14 cellular contexts compared by ENCODE assay signal in the genomic region with DNA sequence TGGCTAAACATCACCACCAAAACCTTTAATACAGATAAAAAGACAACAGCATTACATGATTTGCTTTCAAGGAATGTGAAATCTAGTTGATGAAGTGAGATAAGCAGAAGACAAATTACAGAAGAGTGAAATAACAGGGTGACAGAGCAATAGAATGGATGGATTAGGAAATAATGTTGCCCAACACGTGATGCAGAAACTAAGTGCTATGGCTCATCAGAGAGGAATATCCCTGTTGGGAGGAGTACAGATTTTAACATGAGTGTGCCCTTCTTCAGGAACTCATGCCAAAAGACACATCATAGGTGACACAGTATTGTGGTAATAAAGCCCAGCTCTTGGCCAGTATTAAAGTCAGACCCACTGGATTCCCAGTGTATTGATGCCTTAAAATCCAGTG.
DNase-seq lines count a peak whose midpoint lies in the region; TF ChIP-seq lines count a peak whose summit lies in the region.
"Had no signal": no experiment of that assay in that cellular context is flagged by ENCODE, and none has a peak within 500 bp of the region (broad histone marks: within the 10 kb centered on the region; RNA-seq: fewer than 3 reads in every experiment).

No MANE protein-coding gene starts in this region.

- peak overlapping the region; percentile 56 to 98; a peak in 3 of 4 replicates for H3K27ac ChIP-seq in SK-N-SH (ENCODE audit: low read depth in 2 of 2, low read length in 1 of 2)
- H3K27ac ChIP-seq: right atrium auricular region, vagina had no signal

- peak overlapping the region; percentile 35; the same call in 1 of the 2 replicates for H3K4me2 ChIP-seq in SK-N-SH

- POLR2A ChIA-PET in SK-N-SH (lab: Yijun Ruan, JAX), result no interaction called here

- peak overlapping the region; percentile 63; the same call in 1 of the 2 replicates for H3K9ac ChIP-seq in SK-N-SH

- no peaks in the 10 kb centered on the region for H3K79me2 ChIP-seq in SK-N-SH (ENCODE audit: insufficient read depth)

- peak in 1 of 2 experiments; percentile 100; a peak in 2 of 4 replicates for TF ChIP-seq EP300 in SK-N-SH (IDR thresholded peaks at IDR 0.05; ENCODE audit: borderline replicate concordance in 1 of 2, low read depth in 1 of 2, low read length in 1 of 2)

- DNase-seq in GOT3 (lab: John Stamatoyannopoulos, UW), result peak; percentile 3
- no peak for DNase-seq in SK-N-SH
- DNase-seq in fibroblast of villous mesenchyme (ENCODE audit: low read depth), result peak; percentile 3
- DNase-seq in HK-2 (ENCODE audit: unreplicated experiment), result no peak
- no peak for DNase-seq in activated naive CD4-positive, alpha-beta T cell (lab: John Stamatoyannopoulos, UW)
- no peak for DNase-seq in dermis blood vessel endothelial cell
- DNase-seq in NCI-H2107 (lab: John Stamatoyannopoulos, UW), result no peak
- DNase-seq: activated CD8-positive, alpha-beta memory T cell treated with anti-CD3 and anti-CD28 coated beads, Interleukin-2, amount 50 U/mL, for 48 hours; NCI-H1092 treated with DMSO at 0.1 percent for 48 hours; NCI-H345; stimulated activated CD4-positive, alpha-beta T cell treated with anti-CD3 and anti-CD28 coated beads, Interleukin-4, amount 100 ng/mL, for 24 hours; T-cell had no signal

- H4K20me1 ChIP-seq in SK-N-SH (ENCODE audit: insufficient read depth), result no peaks in the 10 kb centered on the region

- no peaks in the 10 kb centered on the region for H3K27me3 ChIP-seq in SK-N-SH (ENCODE audit: insufficient read depth)
- H3K27me3 ChIP-seq: right atrium auricular region, vagina had no signal

- WGBS in SK-N-SH (ENCODE audit: low lambda C conversion rate), result 11% methylated on average over 1 of the region's 1 CpG

- H3F3A ChIP-seq in SK-N-SH (replicated peaks; ENCODE audit: insufficient read depth), result peaks cover 24% of the 10 kb centered on the region

- no peaks in the 10 kb centered on the region for H3K36me3 ChIP-seq in SK-N-SH (replicated peaks in 1 of 2; ENCODE audit: control insufficient read depth in 1 of 2, insufficient read depth in 2 of 2, low read length in 1 of 2)
- H3K36me3 ChIP-seq: right atrium auricular region, vagina had no signal

- H2AFZ ChIP-seq in SK-N-SH (ENCODE audit: low read depth), result no peak overlapping the region

- no peak for TF ChIP-seq RAD21 in SK-N-SH (IDR thresholded peaks at IDR 0.05; ENCODE audit: low read length)

- CTCF ChIA-PET in SK-N-SH (lab: Yijun Ruan, JAX), result interaction anchor here (3.3 kb wide), 1 partner anchor 28 kb away, joined by 14 read pairs; no protein-coding TSS in a partner anchor

- peaks cover 0 to 4% of the 10 kb centered on the region in 2 experiments; a peak in 2 of 4 replicates for H3K4me1 ChIP-seq in SK-N-SH (ENCODE audit: control insufficient read depth in 1 of 2, insufficient read depth in 2 of 2, low read depth in 1 of 2, low read length in 1 of 2)
- H3K4me1 ChIP-seq: right atrium auricular region, vagina had no signal

- H3K9me2 ChIP-seq in SK-N-SH, result no peaks in the 10 kb centered on the region

- TF ChIP-seq CTCF in SK-N-SH (IDR thresholded peaks at IDR 0.05) (no peak), fibroblast of villous mesenchyme (IDR thresholded peaks at IDR 0.05; ENCODE audit: insufficient read depth, low read depth, low read length) (no peak)

- H3K9me3 ChIP-seq in SK-N-SH, result no peaks in the 10 kb centered on the region
- H3K9me3 ChIP-seq: right atrium auricular region, vagina had no signal

- no peak overlapping the region; a peak in 1 of 4 replicates for H3K4me3 ChIP-seq in SK-N-SH (ENCODE audit: low read depth in 2 of 2, low read length in 1 of 2)
- no peak overlapping the region for H3K4me3 ChIP-seq in fibroblast of villous mesenchyme (ENCODE audit: low read depth, low read length)
- H3K4me3 ChIP-seq: right atrium auricular region, vagina had no signal

TF ChIP-seq in SK-N-SH, 30 proteins besides CTCF, POLR2A, EP300 and RAD21:
- TF ChIP-seq RXRA (IDR thresholded peaks at IDR 0.05; ENCODE audit: borderline replicate concordance, low read depth) (peak; percentile 88; the same call in 1 of the 2 replicates), CHD2 (IDR thresholded peaks at IDR 0.05; ENCODE audit: low read length, partially characterized antibody) (no peak), RFX5 (IDR thresholded peaks at IDR 0.05; ENCODE audit: low read length) (no peak), JUND (IDR thresholded peaks at IDR 0.05) (peak; percentile 98), POLR2AphosphoS5 (IDR thresholded peaks at IDR 0.05; ENCODE audit: low read depth, low read length) (peak; percentile 73; the same call in 1 of the 2 replicates), TEAD4 (IDR thresholded peaks at IDR 0.05; ENCODE audit: borderline replicate concordance, insufficient read depth) (peak; percentile 99), TCF12 (IDR thresholded peaks at IDR 0.05) (peak; percentile 98), FOSL2 (IDR thresholded peaks at IDR 0.05; ENCODE audit: borderline replicate concordance, low read depth) (peak; percentile 86), GABPA (IDR thresholded peaks at IDR 0.05; ENCODE audit: low read depth) (no peak; the same call in 1 of the 2 replicates), MEF2A (IDR thresholded peaks at IDR 0.05; ENCODE audit: borderline replicate concordance, low read depth) (no peak; the same call in 1 of the 2 replicates), NFIC (IDR thresholded peaks at IDR 0.05; ENCODE audit: borderline replicate concordance) (peak; percentile 95), FOXM1 (IDR thresholded peaks at IDR 0.05; ENCODE audit: low read depth) (peak; percentile 92; the same call in 1 of the 2 replicates)
- TF ChIP-seq, protein P1, sequence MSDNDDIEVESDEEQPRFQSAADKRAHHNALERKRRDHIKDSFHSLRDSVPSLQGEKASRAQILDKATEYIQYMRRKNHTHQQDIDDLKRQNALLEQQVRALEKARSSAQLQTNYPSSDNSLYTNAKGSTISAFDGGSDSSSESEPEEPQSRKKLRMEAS (IDR thresholded peaks at IDR 0.05; ENCODE audit: low read depth), result peak; percentile 59
- TF ChIP-seq, protein P2, sequence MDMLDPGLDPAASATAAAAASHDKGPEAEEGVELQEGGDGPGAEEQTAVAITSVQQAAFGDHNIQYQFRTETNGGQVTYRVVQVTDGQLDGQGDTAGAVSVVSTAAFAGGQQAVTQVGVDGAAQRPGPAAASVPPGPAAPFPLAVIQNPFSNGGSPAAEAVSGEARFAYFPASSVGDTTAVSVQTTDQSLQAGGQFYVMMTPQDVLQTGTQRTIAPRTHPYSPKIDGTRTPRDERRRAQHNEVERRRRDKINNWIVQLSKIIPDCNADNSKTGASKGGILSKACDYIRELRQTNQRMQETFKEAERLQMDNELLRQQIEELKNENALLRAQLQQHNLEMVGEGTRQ (IDR thresholded peaks at IDR 0.05; ENCODE audit: borderline replicate concordance, low read depth, low read length), result peak; percentile 10; the same call in 1 of the 2 replicates
- TF ChIP-seq, protein P3, sequence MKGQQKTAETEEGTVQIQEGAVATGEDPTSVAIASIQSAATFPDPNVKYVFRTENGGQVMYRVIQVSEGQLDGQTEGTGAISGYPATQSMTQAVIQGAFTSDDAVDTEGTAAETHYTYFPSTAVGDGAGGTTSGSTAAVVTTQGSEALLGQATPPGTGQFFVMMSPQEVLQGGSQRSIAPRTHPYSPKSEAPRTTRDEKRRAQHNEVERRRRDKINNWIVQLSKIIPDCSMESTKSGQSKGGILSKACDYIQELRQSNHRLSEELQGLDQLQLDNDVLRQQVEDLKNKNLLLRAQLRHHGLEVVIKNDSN (IDR thresholded peaks at IDR 0.05; ENCODE audit: borderline replicate concordance, low read depth), result peak; percentile 89
- TF ChIP-seq, protein P4, sequence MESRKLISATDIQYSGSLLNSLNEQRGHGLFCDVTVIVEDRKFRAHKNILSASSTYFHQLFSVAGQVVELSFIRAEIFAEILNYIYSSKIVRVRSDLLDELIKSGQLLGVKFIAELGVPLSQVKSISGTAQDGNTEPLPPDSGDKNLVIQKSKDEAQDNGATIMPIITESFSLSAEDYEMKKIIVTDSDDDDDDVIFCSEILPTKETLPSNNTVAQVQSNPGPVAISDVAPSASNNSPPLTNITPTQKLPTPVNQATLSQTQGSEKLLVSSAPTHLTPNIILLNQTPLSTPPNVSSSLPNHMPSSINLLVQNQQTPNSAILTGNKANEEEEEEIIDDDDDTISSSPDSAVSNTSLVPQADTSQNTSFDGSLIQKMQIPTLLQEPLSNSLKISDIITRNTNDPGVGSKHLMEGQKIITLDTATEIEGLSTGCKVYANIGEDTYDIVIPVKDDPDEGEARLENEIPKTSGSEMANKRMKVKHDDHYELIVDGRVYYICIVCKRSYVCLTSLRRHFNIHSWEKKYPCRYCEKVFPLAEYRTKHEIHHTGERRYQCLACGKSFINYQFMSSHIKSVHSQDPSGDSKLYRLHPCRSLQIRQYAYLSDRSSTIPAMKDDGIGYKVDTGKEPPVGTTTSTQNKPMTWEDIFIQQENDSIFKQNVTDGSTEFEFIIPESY (IDR thresholded peaks at IDR 0.05; ENCODE audit: borderline replicate concordance, low read depth), result peak; percentile 76; the same call in 1 of the 2 replicates
- TF ChIP-seq, protein P5, sequence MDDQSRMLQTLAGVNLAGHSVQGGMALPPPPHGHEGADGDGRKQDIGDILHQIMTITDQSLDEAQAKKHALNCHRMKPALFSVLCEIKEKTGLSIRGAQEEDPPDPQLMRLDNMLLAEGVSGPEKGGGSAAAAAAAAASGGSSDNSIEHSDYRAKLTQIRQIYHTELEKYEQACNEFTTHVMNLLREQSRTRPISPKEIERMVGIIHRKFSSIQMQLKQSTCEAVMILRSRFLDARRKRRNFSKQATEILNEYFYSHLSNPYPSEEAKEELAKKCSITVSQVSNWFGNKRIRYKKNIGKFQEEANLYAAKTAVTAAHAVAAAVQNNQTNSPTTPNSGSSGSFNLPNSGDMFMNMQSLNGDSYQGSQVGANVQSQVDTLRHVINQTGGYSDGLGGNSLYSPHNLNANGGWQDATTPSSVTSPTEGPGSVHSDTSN (IDR thresholded peaks at IDR 0.05), result peak; percentile 98
TF ChIP-seq in SK-N-SH: peak in this region for 13.

Comparison
In these comparisons a context has a peak if more than half of its experiments do, and no peak if none do; other contexts are left out.
1. DNase-seq: peak in GOT3 (single experiment) and fibroblast of villous mesenchyme (single experiment); none in SK-N-SH (single experiment), HK-2 (single experiment), activated naive CD4-positive, alpha-beta T cell (0 of 4), dermis blood vessel endothelial cell (single experiment) and NCI-H2107 (single experiment).